ENCODE assay signal across 8 cellular contexts in the genomic region with DNA sequence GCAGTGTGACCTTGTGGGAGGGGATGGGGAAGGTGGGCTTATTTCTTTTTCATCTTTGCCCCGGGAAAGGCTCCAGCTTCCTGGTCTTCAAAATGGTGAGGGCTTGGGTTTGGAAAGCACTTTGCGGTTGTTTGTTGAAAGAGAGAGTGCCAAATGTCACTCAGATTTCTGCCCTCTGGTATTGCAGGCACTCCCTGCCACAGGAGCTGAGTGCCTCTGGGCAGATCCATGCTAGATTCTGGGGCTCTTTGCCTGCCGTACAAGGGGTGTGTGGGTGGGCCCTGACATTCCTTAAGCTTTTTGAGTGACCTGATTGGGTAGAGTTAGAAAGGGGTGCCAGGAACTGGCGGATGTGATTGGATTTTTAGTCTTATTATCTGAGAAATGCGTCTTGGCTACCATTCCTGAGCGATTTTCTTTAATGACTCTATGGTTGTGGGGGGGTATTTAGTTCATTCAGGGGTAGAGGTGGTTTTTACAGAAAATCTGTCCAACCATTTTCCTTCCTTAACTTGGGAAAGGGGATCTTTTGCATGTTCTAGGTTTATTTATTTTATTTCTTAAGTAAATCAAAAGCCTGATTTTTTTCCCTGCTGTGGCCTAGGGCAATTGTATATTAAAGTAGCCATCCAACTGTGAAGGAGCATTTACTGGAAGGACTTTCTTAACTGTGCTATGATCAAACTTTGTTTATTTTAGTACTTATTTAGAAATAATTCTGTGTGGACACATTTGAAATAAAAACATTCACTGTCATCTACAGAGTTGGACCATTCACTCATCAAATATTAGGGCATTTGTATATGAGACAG. TPM values are rescaled to one million over a fixed set of nuclear protein-coding genes. Genes with fewer than 3 reads are reported as not detected.
A peak's percentile ranks its signal among the peaks of the same experiment; 100 is the strongest.
DNase-seq lines count a peak whose midpoint lies in the region; ATAC-seq, FAIRE-seq and TF ChIP-seq lines count a peak whose summit lies in the region.

No MANE protein-coding gene starts in this region.

- no peaks in the 10 kb centered on the region for H3K9me3 ChIP-seq in heart left ventricle
- no peaks in the 10 kb centered on the region for H3K9me3 ChIP-seq in ascending aorta
- H3K9me3 ChIP-seq in kidney (ENCODE audit: control insufficient read depth in 1 of 2, low read length in 2 of 2): no peaks in the 10 kb centered on the region

- H3K4me1 ChIP-seq in heart left ventricle (peaks cover 5 to 80% (median 55%) of the 10 kb centered on the region in 12 donors), ascending aorta (peaks cover 12 to 43% of the 10 kb centered on the region in 2 donors), kidney (ENCODE audit: control insufficient read depth in 1 of 2, insufficient read depth in 1 of 2, low read depth in 1 of 2, low read length in 2 of 2) (peaks cover 25 to 29% of the 10 kb centered on the region in 2 donors)

- no peak for TF ChIP-seq POLR2A in heart left ventricle (IDR thresholded peaks at IDR 0.05)
- no peak for TF ChIP-seq POLR2A in erythroblast (IDR thresholded peaks at IDR 0.05; ENCODE audit: low read length)

- DNase-seq in heart left ventricle: peak in 1 of 5 donors; percentile 27
- no peak for DNase-seq in Right ventricle myocardium superior
- DNase-seq in ascending aorta (ENCODE audit: low spot score in 2 of 2): no peak
- DNase-seq in kidney: no peak
- DNase-seq in NCI-H774 (lab: John Stamatoyannopoulos, UW): no peak
- DNase-seq in NCI-H187 treated with DMSO at 0.1 percent for 48 hours (lab: John Stamatoyannopoulos, UW): no peak
- no peak for DNase-seq in activated naive CD4-positive, alpha-beta T cell treated with Interleukin-2 at 50 U/mL for 16 hours
- no peak for DNase-seq in erythroblast (lab: John Stamatoyannopoulos, UW)

- H3K4me3 ChIP-seq in heart left ventricle: peak overlapping the region in 9 of 12 donors; percentile 72 to 96 (median 88)
- H3K4me3 ChIP-seq in ascending aorta: peak overlapping the region; percentile 26 to 87
- H3K4me3 ChIP-seq in kidney (ENCODE audit: low read length in 2 of 2): peak overlapping the region; percentile 28 to 94

- ATAC-seq in heart left ventricle (no peak), Right ventricle myocardium superior (ENCODE audit: poor library complexity) (no peak)

- TF ChIP-seq CTCF in heart left ventricle (IDR thresholded peaks at IDR 0.05) (no peak), ascending aorta (IDR thresholded peaks at IDR 0.05) (no peak), kidney (IDR thresholded peaks at IDR 0.05; ENCODE audit: borderline replicate concordance, extremely low read depth, insufficient read depth) (no peak)

- H3K27me3 ChIP-seq in heart left ventricle (no peaks in the 10 kb centered on the region), ascending aorta (no peaks in the 10 kb centered on the region)

- H3K36me3 ChIP-seq in heart left ventricle (no peaks in the 10 kb centered on the region), ascending aorta (no peaks in the 10 kb centered on the region), kidney (ENCODE audit: control insufficient read depth in 1 of 2, insufficient read depth in 2 of 2, low read length in 2 of 2) (no peaks in the 10 kb centered on the region)

- FAIRE-seq in kidney (lab: Jason Lieb, UNC): no peak

- peak overlapping the region; percentile 14 to 100 (median 98) for H3K27ac ChIP-seq in heart left ventricle
- H3K27ac ChIP-seq in ascending aorta: peak overlapping the region; percentile 97 to 100
- peak overlapping the region in 1 of 2 donors; percentile 56 for H3K27ac ChIP-seq in kidney (ENCODE audit: low read depth in 2 of 2, low read length in 2 of 2)

- WGBS in heart left ventricle, 4 donors: 19 to 26% (median 22%) methylated on average over 6 of the region's 6 CpGs

- peak overlapping the region in 1 of 2 donors; percentile 27 for H3K9ac ChIP-seq in kidney (ENCODE audit: low read length in 2 of 2)

- intact Hi-C loops in heart left ventricle (cut with DNase I): loop anchor here in 8 of 10 donors (5.0 to 10.0 kb wide), 6 partner anchors 38 to 241 kb away; no protein-coding TSS in a partner anchor
- intact Hi-C loops in Right ventricle myocardium superior (cut with DNase I): no loop called here
- intact Hi-C loops in ascending aorta (cut with DNase I): loop anchor here (5.0 kb wide), 1 partner anchor 63 kb away; no protein-coding TSS in a partner anchor
- intact Hi-C loops in kidney (cut with DNase I): loop anchor here (5.0 kb wide), 1 partner anchor 123 kb away; no protein-coding TSS in a partner anchor

RNA-seq across cellular contexts. Expression of a gene that starts 3.2 kb away (rescaled TPM):
- 10 to 100 TPM; 59.5 to 91.0 (median 77.2) TPM for total RNA-seq in heart left ventricle
- polyA plus RNA-seq in heart left ventricle: 10 to 100 TPM; 34.8 to 68.1 TPM
- total RNA-seq in Right ventricle myocardium superior: 62.6 TPM
- 23.7 TPM for total RNA-seq in ascending aorta
- total RNA-seq in kidney: 53.6 TPM
- polyA plus RNA-seq in kidney (ENCODE audit: insufficient read depth, low read depth, low replicate concordance): 14.0 TPM

RNA-seq across cellular contexts. Expression of a gene that starts 13.4 kb away (rescaled TPM):
- total RNA-seq in heart left ventricle (100 to 1,000 TPM in 2 of 9 donors, 10 to 100 TPM in 7; 75.3 to 148 (median 84.5) TPM), Right ventricle myocardium superior (78.0 TPM), ascending aorta (96.6 TPM), kidney (105 TPM)
- polyA plus RNA-seq in heart left ventricle (100 to 1,000 TPM in 1 of 2 donors, 10 to 100 TPM in 1; 85.8 to 166 TPM), kidney (ENCODE audit: insufficient read depth, low read depth, low replicate concordance) (226 TPM)
